Comparison of ENCODE assay signal across 27 cellular contexts in genomic region chr10:1009071-1009494, GRCh38. TPM values are rescaled to one million over a fixed set of nuclear protein-coding genes. Genes with fewer than 3 reads are reported as not detected.
DNase-seq lines count a peak whose midpoint lies in the region; ATAC-seq and TF ChIP-seq lines count a peak whose summit lies in the region.
"Had no signal": no experiment of that assay in that cellular context is flagged by ENCODE, and none has a peak within 500 bp of the region (broad histone marks: within the 10 kb centered on the region; RNA-seq: fewer than 3 reads in every experiment).

No MANE protein-coding gene starts in this region.

- peaks cover 7% of the 10 kb centered on the region for H3K4me1 Mint-ChIP-seq in activated naive CD4-positive, alpha-beta T cell treated with anti-CD3 and anti-CD28 coated beads, Interleukin-2, amount 10 ng/mL, durations not matched to agents 7 days and 5 days
- peaks cover 5% of the 10 kb centered on the region for H3K4me1 Mint-ChIP-seq in activated T-helper 17 cell treated with anti-CD3 and anti-CD28 coated beads, Interleukin-2, amount 50 U/mL, for 72 hours
- H3K4me1 Mint-ChIP-seq in glutamatergic neuron (ENCODE audit: low read depth, unreplicated experiment), result no peaks in the 10 kb centered on the region

- H3K4me3 Mint-ChIP-seq in activated naive CD4-positive, alpha-beta T cell treated with anti-CD3 and anti-CD28 coated beads, Interleukin-2, amount 10 ng/mL, durations not matched to agents 7 days and 5 days, result no peak overlapping the region
- no peak overlapping the region for H3K4me3 Mint-ChIP-seq in activated T-helper 17 cell treated with anti-CD3 and anti-CD28 coated beads, Interleukin-2, amount 50 U/mL, for 72 hours
- H3K4me3 Mint-ChIP-seq in glutamatergic neuron (ENCODE audit: unreplicated experiment), result no peak overlapping the region
- H3K4me3 Mint-ChIP-seq: dendritic cell treated with granulocyte-macrophage colony-stimulating factor and Interleukin-4, amounts not matched to agents 40 ng/mL and 50 ng/mL, for 4 days; type B pancreatic cell had no signal

- no peaks in the 10 kb centered on the region for H3K27me3 Mint-ChIP-seq in activated naive CD4-positive, alpha-beta T cell treated with anti-CD3 and anti-CD28 coated beads, Interleukin-2, amount 10 ng/mL, durations not matched to agents 7 days and 5 days
- no peaks in the 10 kb centered on the region for H3K27me3 Mint-ChIP-seq in activated T-helper 17 cell treated with anti-CD3 and anti-CD28 coated beads, Interleukin-2, amount 50 U/mL, for 72 hours
- peaks cover 4% of the 10 kb centered on the region for H3K27me3 Mint-ChIP-seq in glutamatergic neuron (ENCODE audit: unreplicated experiment)
- H3K27me3 Mint-ChIP-seq: dendritic cell treated with granulocyte-macrophage colony-stimulating factor and Interleukin-4, amounts not matched to agents 40 ng/mL and 50 ng/mL, for 4 days; type B pancreatic cell had no signal

- WGBS in mesodermal cell (ENCODE audit: insufficient coverage in 2 of 2), 2 experiments, result 90 to 94% methylated on average over 4 to 5 of the region's 9 CpGs

- no peaks in the 10 kb centered on the region for H3K4me1 ChIP-seq in mesodermal cell (ENCODE audit: control insufficient read depth, insufficient read depth, low read length, poor library complexity, severe bottlenecking)
- H3K4me1 ChIP-seq: HAP-1, sigmoid colon had no signal

- no peaks in the 10 kb centered on the region for H3K9me3 ChIP-seq in mesodermal cell (ENCODE audit: control insufficient read depth, low read length)
- H3K9me3 ChIP-seq: HAP-1, sigmoid colon had no signal

- H3K27ac Mint-ChIP-seq in activated naive CD4-positive, alpha-beta T cell treated with anti-CD3 and anti-CD28 coated beads, Interleukin-2, amount 10 ng/mL, durations not matched to agents 7 days and 5 days, result peak overlapping the region; percentile 83
- H3K27ac Mint-ChIP-seq in activated T-helper 17 cell treated with anti-CD3 and anti-CD28 coated beads, Interleukin-2, amount 50 U/mL, for 72 hours, result peak overlapping the region; percentile 44
- H3K27ac Mint-ChIP-seq in glutamatergic neuron (ENCODE audit: unreplicated experiment), result no peak overlapping the region
- H3K27ac Mint-ChIP-seq: dendritic cell treated with granulocyte-macrophage colony-stimulating factor and Interleukin-4, amounts not matched to agents 40 ng/mL and 50 ng/mL, for 4 days; type B pancreatic cell had no signal

- DNase-seq in activated naive CD4-positive, alpha-beta T cell treated with anti-CD3 and anti-CD28 coated beads, Interleukin-2, amount 10 ng/mL, durations not matched to agents 7 days and 5 days, result no peak
- DNase-seq in activated naive CD4-positive, alpha-beta T cell (lab: John Stamatoyannopoulos, UW), result no peak
- DNase-seq in HUDEP-2 (lab: John Stamatoyannopoulos, UW; ENCODE audit: unreplicated experiment in 76 of 76) (peak in 71 of 76 experiments; percentile 2 to 77 (median 39)), glutamatergic neuron (no peak)
- DNase-seq: activated CD4-positive, CD25-positive, alpha-beta regulatory T cell; amygdala; DMS153; KBM-7; MM.1S; NCI-H1436; NCI-H2107; PC-9; SIG-M5; sigmoid colon; stimulated activated CD4-positive, alpha-beta T cell treated with anti-CD3 and anti-CD28 coated beads, Interleukin-15, amount 100 ng/mL, for 24 hours had no signal

- H3K36me3 ChIP-seq in mesodermal cell (ENCODE audit: control insufficient read depth, insufficient read depth, low read length), result peaks cover 100% of the 10 kb centered on the region

- peaks cover 69% of the 10 kb centered on the region for H3K36me3 Mint-ChIP-seq in activated naive CD4-positive, alpha-beta T cell treated with anti-CD3 and anti-CD28 coated beads, Interleukin-2, amount 10 ng/mL, durations not matched to agents 7 days and 5 days
- H3K36me3 Mint-ChIP-seq in activated T-helper 17 cell treated with anti-CD3 and anti-CD28 coated beads, Interleukin-2, amount 50 U/mL, for 72 hours (ENCODE audit: low read depth), result peaks cover 98% of the 10 kb centered on the region
- H3K36me3 Mint-ChIP-seq in glutamatergic neuron (ENCODE audit: unreplicated experiment), result no peaks in the 10 kb centered on the region

- no peak for TF ChIP-seq CTCF in glutamatergic neuron (IDR thresholded peaks at IDR 0.05; ENCODE audit: partially characterized antibody, unreplicated experiment)

- no peak overlapping the region for H3K4me3 ChIP-seq in mesodermal cell (ENCODE audit: extremely low read depth, insufficient read depth, low read length, poor library complexity, severe bottlenecking)
- H3K4me3 ChIP-seq: HAP-1, PC-9, sigmoid colon had no signal

- CTCF ChIA-PET in activated naive CD4-positive, alpha-beta T cell treated with anti-CD3 and anti-CD28 coated beads, Interleukin-2, amount 10 ng/mL, durations not matched to agents 7 days and 5 days (lab: Charles Lee), result no interaction called here

- no peaks in the 10 kb centered on the region for H3K9me3 Mint-ChIP-seq in activated naive CD4-positive, alpha-beta T cell treated with anti-CD3 and anti-CD28 coated beads, Interleukin-2, amount 10 ng/mL, durations not matched to agents 7 days and 5 days
- H3K9me3 Mint-ChIP-seq in activated T-helper 17 cell treated with anti-CD3 and anti-CD28 coated beads, Interleukin-2, amount 50 U/mL, for 72 hours, result no peaks in the 10 kb centered on the region
- no peaks in the 10 kb centered on the region for H3K9me3 Mint-ChIP-seq in glutamatergic neuron (ENCODE audit: unreplicated experiment)
- H3K9me3 Mint-ChIP-seq: dendritic cell treated with granulocyte-macrophage colony-stimulating factor and Interleukin-4, amounts not matched to agents 40 ng/mL and 50 ng/mL, for 4 days; type B pancreatic cell had no signal

- ATAC-seq in activated T-helper 17 cell treated with anti-CD3 and anti-CD28 coated beads, Interleukin-2, amount 50 U/mL, for 72 hours (replicated peaks), result no peak
- ATAC-seq in GM18907 (IDR thresholded peaks at IDR 0.05; ENCODE audit: unreplicated experiment), result no peak

- peak overlapping the region; percentile 41 for H3K27ac ChIP-seq in mesodermal cell (ENCODE audit: low read depth, low read length, severe bottlenecking)
- H3K27ac ChIP-seq: PC-9, sigmoid colon had no signal

RNA-seq across cellular contexts. Expression of gene IDI2, which starts 16.6 kb away (rescaled TPM):
- total RNA-seq in activated T-helper 17 cell treated with anti-CD3 and anti-CD28 coated beads, Interleukin-2, amount 50 U/mL, for 72 hours, result under 1 TPM in 1 of 2 donors, not detected in 1; 0.26 TPM
- polyA plus RNA-seq in mesodermal cell (2013, experiment 1 of 2), result not detected
- not detected for polyA plus RNA-seq in mesodermal cell (2013, experiment 2 of 2)
- total RNA-seq in glutamatergic neuron (ENCODE audit: unreplicated experiment), result not detected
- total RNA-seq: bronchial epithelial cell; glomerular endothelial cell; mesenteric fat pad; NCI-H460; PC-9; posterior vena cava; sigmoid colon; T-helper 2 cell treated with Interferon-gamma antibody and Interleukin-4, amounts not matched to agents 100 ng/mL and 5 ng/mL, for 36 hours had no signal
- polyA plus RNA-seq: sigmoid colon had no signal

RNA-seq across cellular contexts. Expression of gene GTPBP4, which starts 20.8 kb away (rescaled TPM):
- total RNA-seq in activated T-helper 17 cell treated with anti-CD3 and anti-CD28 coated beads, Interleukin-2, amount 50 U/mL, for 72 hours, result 100 to 1,000 TPM in 1 of 2 donors, 10 to 100 TPM in 1; 68.6 to 101 TPM
- polyA plus RNA-seq in mesodermal cell (2013, experiment 1 of 2), result 54.4 TPM
- polyA plus RNA-seq in mesodermal cell (2013, experiment 2 of 2), result 65.8 TPM
- 45.4 TPM for total RNA-seq in glutamatergic neuron (ENCODE audit: unreplicated experiment)

RNA-seq across cellular contexts. Expression of gene IDI1, which starts 39.8 kb away (rescaled TPM):
- total RNA-seq in activated T-helper 17 cell treated with anti-CD3 and anti-CD28 coated beads, Interleukin-2, amount 50 U/mL, for 72 hours, result 10 to 100 TPM; 59.0 to 87.9 TPM
- 172 TPM for polyA plus RNA-seq in mesodermal cell (2013, experiment 1 of 2)
- 191 TPM for polyA plus RNA-seq in mesodermal cell (2013, experiment 2 of 2)
- total RNA-seq in glutamatergic neuron (ENCODE audit: unreplicated experiment), result 103 TPM

RNA-seq across cellular contexts. Expression of gene WDR37, which starts 47.1 kb away (rescaled TPM):
- total RNA-seq in activated T-helper 17 cell treated with anti-CD3 and anti-CD28 coated beads, Interleukin-2, amount 50 U/mL, for 72 hours, result 10 to 100 TPM; 23.8 to 31.3 TPM
- 14.6 TPM for polyA plus RNA-seq in mesodermal cell (2013, experiment 1 of 2)
- polyA plus RNA-seq in mesodermal cell (2013, experiment 2 of 2), result 12.2 TPM
- 27.8 TPM for total RNA-seq in glutamatergic neuron (ENCODE audit: unreplicated experiment)

Comparison
In these comparisons a context has a peak if more than half of its experiments do, and no peak if none do; other contexts are left out.
1. DNase-seq: peak in HUDEP-2 (71 of 76); none in activated naive CD4-positive, alpha-beta T cell treated with anti-CD3 and anti-CD28 coated beads, Interleukin-2, amount 10 ng/mL, durations not matched to agents 7 days and 5 days (single experiment), activated naive CD4-positive, alpha-beta T cell (0 of 4) and glutamatergic neuron (single experiment).